In the genomic region with DNA sequence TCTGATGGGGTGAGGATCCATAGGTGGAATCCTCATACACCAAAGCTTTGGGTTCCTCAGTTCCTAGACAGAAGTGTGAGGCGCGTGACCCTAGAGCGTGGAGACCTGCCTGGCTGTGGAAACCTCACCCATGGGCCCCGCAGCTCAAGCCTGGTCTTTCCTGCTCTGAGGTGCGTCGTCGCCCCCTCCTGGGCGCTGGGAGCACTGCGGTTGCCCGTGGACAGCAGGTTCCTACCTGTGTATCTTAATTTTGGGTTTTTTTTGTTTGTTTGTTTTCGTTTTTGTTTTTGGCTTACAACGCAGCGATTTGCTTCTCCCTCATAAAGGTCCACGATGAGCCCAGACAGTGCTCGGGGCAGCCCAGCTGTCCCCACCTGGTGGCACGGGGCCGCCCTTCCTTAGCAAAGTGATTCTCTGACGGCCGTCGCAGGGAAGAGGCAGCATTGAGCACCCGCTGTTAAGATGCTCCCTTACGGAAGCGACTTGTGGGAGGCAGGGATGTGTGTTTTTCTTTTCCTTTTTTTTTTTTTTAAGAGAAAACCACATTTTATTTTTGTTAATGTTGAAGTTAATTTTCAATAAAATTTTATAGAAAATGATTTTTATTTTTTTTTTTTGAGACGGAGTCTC, we compare ENCODE assay signal across 8 cellular contexts. TPM values are rescaled to one million over a fixed set of nuclear protein-coding genes. Genes with fewer than 3 reads are reported as not detected.
A peak's percentile ranks its signal among the peaks of the same experiment; 100 is the strongest.
DNase-seq lines count a peak whose midpoint lies in the region; ATAC-seq, FAIRE-seq and TF ChIP-seq lines count a peak whose summit lies in the region.

No MANE protein-coding gene starts in this region.

- no peaks in the 10 kb centered on the region for H3K79me2 ChIP-seq in K562 (ENCODE audit: control insufficient read depth, insufficient read depth, low read length)

- CTCF ChIA-PET in K562 (lab: Yijun Ruan, JAX; ENCODE audit: low intra/inter-chr PET ratio), result no interaction called here

- TF ChIP-seq EP300 in K562 (IDR thresholded peaks at IDR 0.05; ENCODE audit: low read length), result no peak

- peaks cover 14 to 37% of the 10 kb centered on the region in 2 experiments; a peak in 4 of 5 replicates for H3K4me1 ChIP-seq in K562 (replicated peaks in 1 of 2; ENCODE audit: control insufficient read depth in 2 of 2, insufficient read depth in 2 of 2, low read length in 2 of 2)
- H3K4me1 ChIP-seq in iPS-18a (ENCODE audit: control insufficient read depth, low read depth, low read length), result no peaks in the 10 kb centered on the region

- H3K4me2 ChIP-seq in K562 (ENCODE audit: insufficient read depth, low read length), result no peak overlapping the region; the same call in 1 of the 2 replicates

- H3K9ac ChIP-seq in K562 (ENCODE audit: insufficient read depth in 1 of 2, low read depth in 2 of 2, low read length in 2 of 2) (peak overlapping the region in 1 of 2 experiments; percentile 61; a peak in 2 of 4 replicates), iPS-18a (ENCODE audit: low read length) (no peak overlapping the region)

- peak overlapping the region; percentile 41; the same call in 1 of the 2 replicates for H2AFZ ChIP-seq in K562 (ENCODE audit: low read depth, low read length)

- no peaks in the 10 kb centered on the region for H3K27me3 ChIP-seq in K562 (ENCODE audit: control insufficient read depth in 2 of 2, insufficient read depth in 2 of 2, low read length in 2 of 2)
- no peaks in the 10 kb centered on the region for H3K27me3 ChIP-seq in iPS-18a (ENCODE audit: control insufficient read depth, insufficient read depth, low read length)

- TF ChIP-seq POLR2A in K562 (conservative IDR thresholded peaks at IDR 0.05), result no peak

- WGBS in K562 (ENCODE audit: insufficient coverage, low coverage, missing lambda C conversion rate), result 29% methylated on average over 24 of the region's 24 CpGs

- ATAC-seq in GM18498 (IDR thresholded peaks at IDR 0.05; ENCODE audit: unreplicated experiment) (peak; percentile 63), K562 (peak; percentile 96), GM18511 (IDR thresholded peaks at IDR 0.05; ENCODE audit: unreplicated experiment) (no peak)

- no peaks in the 10 kb centered on the region for H3K9me3 ChIP-seq in K562 (replicated peaks; ENCODE audit: control insufficient read depth, insufficient read depth, low read depth, low read length)
- no peaks in the 10 kb centered on the region for H3K9me3 ChIP-seq in iPS-18a (ENCODE audit: control insufficient read depth, low read depth, low read length)

- POLR2A ChIA-PET in K562 (lab: Yijun Ruan, JAX), result interaction anchor here (0.6 to 0.9 kb wide), 5 partner anchors 9 to 125 kb away, joined by 3 to 10 read pairs (median 4); no protein-coding TSS in a partner anchor

- BruUV-seq in K562 (replicated peaks; lab: Mats Ljungman, UMichigan), result no TSS peak

- H4K20me1 ChIP-seq in K562 (replicated peaks; ENCODE audit: control insufficient read depth, insufficient read depth, low read length), result no peaks in the 10 kb centered on the region

- TF ChIP-seq RAD21 in K562 (CRISPR knock-in tag; conservative IDR thresholded peaks at IDR 0.05 in 1 of 2, IDR thresholded peaks at IDR 0.05 in 1 of 2), result peak; percentile 81 to 94

- H3K9me1 ChIP-seq in K562 (ENCODE audit: control insufficient read depth, insufficient read depth, low read length), result no peaks in the 10 kb centered on the region

- H3K36me3 ChIP-seq in K562 (ENCODE audit: control insufficient read depth, insufficient read depth, low read length) (peaks cover 56% of the 10 kb centered on the region; the same call in 2 of the 3 replicates), iPS-18a (ENCODE audit: control insufficient read depth, low read depth, low read length) (no peaks in the 10 kb centered on the region)

- TF ChIP-seq CTCF in 22Rv1 (IDR thresholded peaks at IDR 0.05) (peak; percentile 96), K562 (IDR thresholded peaks at IDR 0.05 in 2 of 3, conservative IDR thresholded peaks at IDR 0.05 in 1 of 3; ENCODE audit: insufficient read depth in 2 of 3, low read depth in 1 of 3, low read length in 3 of 3) (peak; percentile 95 to 99 (median 96))

- intact Hi-C loops in K562 (cut with micrococcal nuclease), result loop anchor here (1.0 kb wide), 1 partner anchor 164 kb away; no protein-coding TSS in a partner anchor

- no peak overlapping the region for H3K27ac ChIP-seq in 22Rv1
- peak overlapping the region; percentile 14; the same call in 1 of the 3 replicates for H3K27ac ChIP-seq in K562 (ENCODE audit: extremely low read depth, low read depth, low read length)
- H3K27ac ChIP-seq in iPS-18a (ENCODE audit: low read length), result no peak overlapping the region

- peak; percentile 93 for FAIRE-seq in K562 (lab: Jason Lieb, UNC)

- in situ Hi-C loops in K562 (cut with MboI), result no loop called here

- H3K4me3 ChIP-seq in K562, result no peak overlapping the region
- H3K4me3 ChIP-seq in iPS-18a (ENCODE audit: low read length), result peak overlapping the region; percentile 49

- DNase-seq in NCI-H1105 treated with DMSO at 0.1 percent for 48 hours (lab: John Stamatoyannopoulos, UW) (peak; percentile 47), UCSD-AML1 (lab: John Stamatoyannopoulos, UW; ENCODE audit: unreplicated experiment) (peak; percentile 72), K562 (ENCODE audit: extremely low read depth in 1 of 4, low spot score in 3 of 4) (peak; percentile 88 to 92 (median 88))
- peak; percentile 55 to 79 for DNase-seq in stimulated activated CD4-positive, alpha-beta T cell treated with anti-CD3 and anti-CD28 coated beads, Interleukin-12 subunit alpha, Interleukin-12 subunit beta, amount 100 ng/mL, for 24 hours (ENCODE audit: low read depth in 2 of 2)

TF ChIP-seq in K562, 482 proteins besides CTCF, POLR2A, EP300 and RAD21 (continues in another document):
- TF ChIP-seq CC2D1A (IDR thresholded peaks at IDR 0.05) (peak; percentile 49; the same call in 1 of the 2 replicates), SRSF1 (IDR thresholded peaks at IDR 0.05; ENCODE audit: low read depth, low read length) (no peak)
- TF ChIP-seq, protein P1, sequence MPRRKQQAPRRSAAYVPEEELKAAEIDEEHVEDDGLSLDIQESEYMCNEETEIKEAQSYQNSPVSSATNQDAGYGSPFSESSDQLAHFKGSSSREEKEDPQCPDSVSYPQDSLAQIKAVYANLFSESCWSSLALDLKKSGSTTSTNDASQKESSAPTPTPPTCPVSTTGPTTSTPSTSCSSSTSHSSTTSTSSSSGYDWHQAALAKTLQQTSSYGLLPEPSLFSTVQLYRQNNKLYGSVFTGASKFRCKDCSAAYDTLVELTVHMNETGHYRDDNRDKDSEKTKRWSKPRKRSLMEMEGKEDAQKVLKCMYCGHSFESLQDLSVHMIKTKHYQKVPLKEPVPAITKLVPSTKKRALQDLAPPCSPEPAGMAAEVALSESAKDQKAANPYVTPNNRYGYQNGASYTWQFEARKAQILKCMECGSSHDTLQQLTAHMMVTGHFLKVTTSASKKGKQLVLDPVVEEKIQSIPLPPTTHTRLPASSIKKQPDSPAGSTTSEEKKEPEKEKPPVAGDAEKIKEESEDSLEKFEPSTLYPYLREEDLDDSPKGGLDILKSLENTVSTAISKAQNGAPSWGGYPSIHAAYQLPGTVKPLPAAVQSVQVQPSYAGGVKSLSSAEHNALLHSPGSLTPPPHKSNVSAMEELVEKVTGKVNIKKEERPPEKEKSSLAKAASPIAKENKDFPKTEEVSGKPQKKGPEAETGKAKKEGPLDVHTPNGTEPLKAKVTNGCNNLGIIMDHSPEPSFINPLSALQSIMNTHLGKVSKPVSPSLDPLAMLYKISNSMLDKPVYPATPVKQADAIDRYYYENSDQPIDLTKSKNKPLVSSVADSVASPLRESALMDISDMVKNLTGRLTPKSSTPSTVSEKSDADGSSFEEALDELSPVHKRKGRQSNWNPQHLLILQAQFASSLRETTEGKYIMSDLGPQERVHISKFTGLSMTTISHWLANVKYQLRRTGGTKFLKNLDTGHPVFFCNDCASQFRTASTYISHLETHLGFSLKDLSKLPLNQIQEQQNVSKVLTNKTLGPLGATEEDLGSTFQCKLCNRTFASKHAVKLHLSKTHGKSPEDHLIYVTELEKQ (CRISPR knock-in tag; IDR thresholded peaks at IDR 0.05), result no peak
- TF ChIP-seq, protein P2, sequence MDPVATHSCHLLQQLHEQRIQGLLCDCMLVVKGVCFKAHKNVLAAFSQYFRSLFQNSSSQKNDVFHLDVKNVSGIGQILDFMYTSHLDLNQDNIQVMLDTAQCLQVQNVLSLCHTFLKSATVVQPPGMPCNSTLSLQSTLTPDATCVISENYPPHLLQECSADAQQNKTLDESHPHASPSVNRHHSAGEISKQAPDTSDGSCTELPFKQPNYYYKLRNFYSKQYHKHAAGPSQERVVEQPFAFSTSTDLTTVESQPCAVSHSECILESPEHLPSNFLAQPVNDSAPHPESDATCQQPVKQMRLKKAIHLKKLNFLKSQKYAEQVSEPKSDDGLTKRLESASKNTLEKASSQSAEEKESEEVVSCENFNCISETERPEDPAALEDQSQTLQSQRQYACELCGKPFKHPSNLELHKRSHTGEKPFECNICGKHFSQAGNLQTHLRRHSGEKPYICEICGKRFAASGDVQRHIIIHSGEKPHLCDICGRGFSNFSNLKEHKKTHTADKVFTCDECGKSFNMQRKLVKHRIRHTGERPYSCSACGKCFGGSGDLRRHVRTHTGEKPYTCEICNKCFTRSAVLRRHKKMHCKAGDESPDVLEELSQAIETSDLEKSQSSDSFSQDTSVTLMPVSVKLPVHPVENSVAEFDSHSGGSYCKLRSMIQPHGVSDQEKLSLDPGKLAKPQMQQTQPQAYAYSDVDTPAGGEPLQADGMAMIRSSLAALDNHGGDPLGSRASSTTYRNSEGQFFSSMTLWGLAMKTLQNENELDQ (CRISPR knock-in tag; IDR thresholded peaks at IDR 0.05; ENCODE audit: borderline replicate concordance), result 0 out of 2 replicates have a peak, but pooled peaks have one; percentile 58

RNA-seq across cellular contexts. Expression of a gene that starts 36.5 kb away (rescaled TPM):
- 206 and 248 TPM in 2 replicates for total RNA-seq in K562 (2011; cell fraction: chromatin; rRNA removed; ENCODE audit: low replicate concordance)
- 84.7 and 101 TPM in 2 replicates for total RNA-seq in K562 (2011; cell fraction: nucleolus; rRNA removed)
- 136 and 156 TPM in 2 replicates for total RNA-seq in K562 (2011; cell fraction: nucleoplasm; rRNA removed)
- total RNA-seq in K562 (2014; rRNA removed) (18.6 and 26.0 TPM in 2 replicates), K562 (2014; rRNA removed; fragmentation: Illumina TruSeq; extraction: Trizol) (31.0 and 32.8 TPM in 2 replicates), K562 (2015; rRNA removed; fragmentation: Illumina TruSeq; extraction: Trizol) (27.3 and 30.0 TPM in 2 replicates), K562 (2021) (33.8 and 40.5 TPM in 2 replicates)
- polyA plus RNA-seq in K562 (2011; rRNA removed) (24.3 and 25.4 TPM in 2 replicates), K562 (2014; fragmentation: Illumina TruSeq; extraction: Trizol) (27.5 and 28.9 TPM in 2 replicates), K562 (2014; fragmentation: Nextera tagmentation; extraction: Ambion mirVana) (1 to 10 TPM; 1.1 to 1.3 TPM), K562 (2014; rRNA removed) (20.4 and 21.5 TPM in 2 replicates)
- 15.0 and 18.0 TPM in 2 replicates for polyA plus RNA-seq in K562 (2011; cell fraction: cytosol; rRNA removed)
- polyA plus RNA-seq in K562 (2011; cell fraction: nucleus; rRNA removed), result 90.3 and 102 TPM in 2 replicates
- polyA plus RNA-seq in K562 (2012), result 22.2 and 26.6 TPM in 2 replicates
- 31.9 and 33.4 TPM in 2 replicates for polyA minus RNA-seq in K562 (2011; rRNA and poly(A)+ RNA removed)
- polyA minus RNA-seq in K562 (2011; cell fraction: cytosol; rRNA and poly(A)+ RNA removed), result 13.8 and 16.4 TPM in 2 replicates
- polyA minus RNA-seq in K562 (2011; cell fraction: nucleus; rRNA and poly(A)+ RNA removed), result 27.6 and 38.5 TPM in 2 replicates
